ENCODE assay signal across 23 cellular contexts in genomic region chr12:109421355-109422087, GRCh38.
"Had no signal": no experiment of that assay in that cellular context is flagged by ENCODE, and none has a peak within 500 bp of the region (broad histone marks: within the 10 kb centered on the region; RNA-seq: fewer than 3 reads in every experiment).

No MANE protein-coding gene starts in this region.

- H3K4me1 Mint-ChIP-seq: activated naive CD4-positive, alpha-beta T cell treated with anti-CD3 and anti-CD28 coated beads, Interleukin-2, amount 10 ng/mL, durations not matched to agents 7 days and 5 days; activated naive CD8-positive, alpha-beta T cell treated with anti-CD3 and anti-CD28 coated beads for 36 hours; T-helper 17 cell; WTC11 had no signal

- H3K9me3 Mint-ChIP-seq: activated naive CD4-positive, alpha-beta T cell treated with anti-CD3 and anti-CD28 coated beads, Interleukin-2, amount 10 ng/mL, durations not matched to agents 7 days and 5 days; activated naive CD8-positive, alpha-beta T cell treated with anti-CD3 and anti-CD28 coated beads for 36 hours; activated T-cell treated with anti-CD3 and anti-CD28 coated beads, Interleukin-2, amount 50 U/mL, for 4 hours had no signal

- H3K36me3 Mint-ChIP-seq: activated naive CD4-positive, alpha-beta T cell treated with anti-CD3 and anti-CD28 coated beads, Interleukin-2, amount 10 ng/mL, durations not matched to agents 7 days and 5 days; activated naive CD8-positive, alpha-beta T cell treated with anti-CD3 and anti-CD28 coated beads for 36 hours; WTC11 had no signal

- H3K4me3 Mint-ChIP-seq: activated naive CD4-positive, alpha-beta T cell treated with anti-CD3 and anti-CD28 coated beads, Interleukin-2, amount 10 ng/mL, durations not matched to agents 7 days and 5 days; activated naive CD8-positive, alpha-beta T cell treated with anti-CD3 and anti-CD28 coated beads for 36 hours; activated T-cell treated with anti-CD3 and anti-CD28 coated beads, Interleukin-2, amount 50 U/mL, for 4 hours; T-helper 17 cell; WTC11 had no signal

- H3K27ac Mint-ChIP-seq: activated naive CD4-positive, alpha-beta T cell treated with anti-CD3 and anti-CD28 coated beads, Interleukin-2, amount 10 ng/mL, durations not matched to agents 7 days and 5 days; activated naive CD8-positive, alpha-beta T cell treated with anti-CD3 and anti-CD28 coated beads for 36 hours; T-helper 17 cell; WTC11 had no signal

- H3K27ac ChIP-seq: breast epithelium had no signal

- H3K9me3 ChIP-seq: breast epithelium had no signal

- H3K27me3 ChIP-seq: breast epithelium had no signal

- DNase-seq: activated CD4-positive, alpha-beta T cell treated with anti-CD3 and anti-CD28 coated beads for 48 hours; activated CD4-positive, alpha-beta T cell treated with anti-CD3 and anti-CD28 coated beads, Interleukin-2, amount 50 U/mL, for 4 hours; activated CD4-positive, CD25-positive, alpha-beta regulatory T cell treated with anti-CD3 and anti-CD28 coated beads, Interleukin-2, amount 50 U/mL, for 72 hours; activated CD8-positive, alpha-beta memory T cell treated with anti-CD3 and anti-CD28 coated beads for 24 hours; activated gamma-delta T cell treated with Interleukin-2 at 50 U/mL for 16 hours; activated naive CD4-positive, alpha-beta T cell treated with anti-CD3 and anti-CD28 coated beads, Interleukin-2, amount 10 ng/mL, durations not matched to agents 7 days and 5 days; activated naive CD8-positive, alpha-beta T cell treated with anti-CD3 and anti-CD28 coated beads for 36 hours; activated T-cell treated with anti-CD3 and anti-CD28 coated beads, Interleukin-2, amount 50 U/mL, for 4 hours; anterior cingulate cortex; caudate nucleus; Kasumi-1; NCI-H146; NCI-H1930; NCI-H2171; NCI-H2227 treated with DMSO at 0.1 percent for 48 hours; NCI-H446 treated with DMSO at 0.1 percent for 48 hours; NCI-H524 treated with DMSO at 0.1 percent for 48 hours; NCI-H748 treated with DMSO at 0.1 percent for 48 hours; SIG-M5; T-helper 17 cell; T-helper 9 cell had no signal

- H3K36me3 ChIP-seq: breast epithelium had no signal

- ATAC-seq: activated T-cell treated with anti-CD3 and anti-CD28 coated beads, Interleukin-2, amount 50 U/mL, for 4 hours; T-helper 17 cell; WTC11 had no signal

- H3K4me3 ChIP-seq: breast epithelium had no signal

- H3K4me1 ChIP-seq: breast epithelium had no signal
